In the genomic region with DNA sequence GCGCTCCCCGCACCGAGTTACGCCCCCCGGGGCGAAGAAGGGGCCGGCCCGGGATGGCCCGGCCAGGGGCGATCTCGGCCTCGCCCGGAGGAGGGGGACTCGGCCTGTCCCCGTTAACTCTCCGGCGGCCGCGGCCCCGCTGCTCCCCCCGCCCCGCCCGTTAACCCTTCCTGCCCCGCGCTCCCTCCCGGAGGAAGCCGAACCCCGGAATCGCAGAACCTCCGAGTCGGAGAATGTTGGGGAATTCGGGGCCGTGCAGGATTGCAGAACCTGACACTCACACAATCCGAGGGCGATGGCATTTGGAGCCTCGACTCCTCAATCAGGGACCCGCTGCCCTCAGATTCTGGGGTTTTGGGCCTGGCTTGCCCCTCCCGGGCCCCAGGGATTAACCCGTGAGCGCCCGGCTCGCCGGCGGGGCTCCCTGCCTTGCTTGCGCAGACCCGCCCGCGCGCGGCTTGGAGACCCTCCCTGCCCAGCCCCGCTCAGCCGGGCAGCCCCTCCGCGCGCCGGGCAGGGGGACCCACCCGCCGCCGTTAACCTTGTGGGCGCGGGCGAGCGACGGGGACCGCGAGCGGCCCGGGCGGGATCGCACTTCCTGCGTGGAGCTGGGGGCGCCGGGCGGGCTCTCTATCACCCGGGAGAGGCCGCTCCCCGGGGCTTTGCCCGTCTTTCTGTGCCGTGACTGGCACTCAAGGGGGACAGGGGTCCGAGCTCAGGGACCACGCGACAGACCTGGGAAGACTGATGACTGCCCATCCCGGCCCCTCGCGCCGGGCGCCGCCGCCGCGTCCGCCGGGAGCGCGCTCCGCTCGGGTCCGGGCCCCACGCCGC, we compare ENCODE assay signal across 1 cellular context.
TF ChIP-seq lines count a peak whose summit lies in the region.

No MANE protein-coding gene starts in this region.

TF ChIP-seq in HEK293, 187 proteins besides CTCF, POLR2A, EP300 and RAD21 (continued from another document):
- TF ChIP-seq, protein P1, sequence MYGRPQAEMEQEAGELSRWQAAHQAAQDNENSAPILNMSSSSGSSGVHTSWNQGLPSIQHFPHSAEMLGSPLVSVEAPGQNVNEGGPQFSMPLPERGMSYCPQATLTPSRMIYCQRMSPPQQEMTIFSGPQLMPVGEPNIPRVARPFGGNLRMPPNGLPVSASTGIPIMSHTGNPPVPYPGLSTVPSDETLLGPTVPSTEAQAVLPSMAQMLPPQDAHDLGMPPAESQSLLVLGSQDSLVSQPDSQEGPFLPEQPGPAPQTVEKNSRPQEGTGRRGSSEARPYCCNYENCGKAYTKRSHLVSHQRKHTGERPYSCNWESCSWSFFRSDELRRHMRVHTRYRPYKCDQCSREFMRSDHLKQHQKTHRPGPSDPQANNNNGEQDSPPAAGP (tag by site-specific recombination; IDR thresholded peaks at IDR 0.05): peak; percentile 97; the same call in 1 of the 2 replicates
- TF ChIP-seq ZNF660 (tag by site-specific recombination; IDR thresholded peaks at IDR 0.05) (0 out of 2 replicates have a peak, but pooled peaks have one; percentile 12), ZNF335 (tag by site-specific recombination; conservative IDR thresholded peaks at IDR 0.05) (peak; percentile 67; the same call in 1 of the 2 replicates), ZBTB20 (tag by site-specific recombination; IDR thresholded peaks at IDR 0.05) (peak; percentile 97), ZFP69B (tag by site-specific recombination; IDR thresholded peaks at IDR 0.05) (0 out of 2 replicates have a peak, but pooled peaks have one; percentile 29), KLF1 (tag by site-specific recombination; IDR thresholded peaks at IDR 0.05) (peak; percentile 30; the same call in 1 of the 2 replicates), ZBTB48 (tag by site-specific recombination; IDR thresholded peaks at IDR 0.05) (peak; percentile 65; the same call in 1 of the 2 replicates), ZNF677 (tag by site-specific recombination; IDR thresholded peaks at IDR 0.05) (no peak), ZNF558 (tag by site-specific recombination; IDR thresholded peaks at IDR 0.05) (no peak), GLIS1 (tag by site-specific recombination; IDR thresholded peaks at IDR 0.05) (peak; percentile 20; the same call in 1 of the 2 replicates), ZBTB26 (tag by site-specific recombination; optimal IDR thresholded peaks at IDR 0.05) (peak; percentile 70), ZEB2 (tag by site-specific recombination; IDR thresholded peaks at IDR 0.05) (0 out of 2 replicates have a peak, but pooled peaks have one; percentile 39), ZBTB17 (tag by site-specific recombination; IDR thresholded peaks at IDR 0.05) (peak; percentile 33; the same call in 1 of the 2 replicates), ZNF785 (tag by site-specific recombination; IDR thresholded peaks at IDR 0.05) (no peak), SCRT2 (tag by site-specific recombination; IDR thresholded peaks at IDR 0.05) (0 out of 2 replicates have a peak, but pooled peaks have one; percentile 24), ZNF600 (tag by site-specific recombination; IDR thresholded peaks at IDR 0.05) (peak; percentile 52; the same call in 1 of the 2 replicates)
- TF ChIP-seq, protein P2, sequence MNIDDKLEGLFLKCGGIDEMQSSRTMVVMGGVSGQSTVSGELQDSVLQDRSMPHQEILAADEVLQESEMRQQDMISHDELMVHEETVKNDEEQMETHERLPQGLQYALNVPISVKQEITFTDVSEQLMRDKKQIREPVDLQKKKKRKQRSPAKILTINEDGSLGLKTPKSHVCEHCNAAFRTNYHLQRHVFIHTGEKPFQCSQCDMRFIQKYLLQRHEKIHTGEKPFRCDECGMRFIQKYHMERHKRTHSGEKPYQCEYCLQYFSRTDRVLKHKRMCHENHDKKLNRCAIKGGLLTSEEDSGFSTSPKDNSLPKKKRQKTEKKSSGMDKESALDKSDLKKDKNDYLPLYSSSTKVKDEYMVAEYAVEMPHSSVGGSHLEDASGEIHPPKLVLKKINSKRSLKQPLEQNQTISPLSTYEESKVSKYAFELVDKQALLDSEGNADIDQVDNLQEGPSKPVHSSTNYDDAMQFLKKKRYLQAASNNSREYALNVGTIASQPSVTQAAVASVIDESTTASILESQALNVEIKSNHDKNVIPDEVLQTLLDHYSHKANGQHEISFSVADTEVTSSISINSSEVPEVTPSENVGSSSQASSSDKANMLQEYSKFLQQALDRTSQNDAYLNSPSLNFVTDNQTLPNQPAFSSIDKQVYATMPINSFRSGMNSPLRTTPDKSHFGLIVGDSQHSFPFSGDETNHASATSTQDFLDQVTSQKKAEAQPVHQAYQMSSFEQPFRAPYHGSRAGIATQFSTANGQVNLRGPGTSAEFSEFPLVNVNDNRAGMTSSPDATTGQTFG (tag by site-specific recombination; IDR thresholded peaks at IDR 0.05; ENCODE audit: borderline replicate concordance): no peak
- TF ChIP-seq, protein P3, sequence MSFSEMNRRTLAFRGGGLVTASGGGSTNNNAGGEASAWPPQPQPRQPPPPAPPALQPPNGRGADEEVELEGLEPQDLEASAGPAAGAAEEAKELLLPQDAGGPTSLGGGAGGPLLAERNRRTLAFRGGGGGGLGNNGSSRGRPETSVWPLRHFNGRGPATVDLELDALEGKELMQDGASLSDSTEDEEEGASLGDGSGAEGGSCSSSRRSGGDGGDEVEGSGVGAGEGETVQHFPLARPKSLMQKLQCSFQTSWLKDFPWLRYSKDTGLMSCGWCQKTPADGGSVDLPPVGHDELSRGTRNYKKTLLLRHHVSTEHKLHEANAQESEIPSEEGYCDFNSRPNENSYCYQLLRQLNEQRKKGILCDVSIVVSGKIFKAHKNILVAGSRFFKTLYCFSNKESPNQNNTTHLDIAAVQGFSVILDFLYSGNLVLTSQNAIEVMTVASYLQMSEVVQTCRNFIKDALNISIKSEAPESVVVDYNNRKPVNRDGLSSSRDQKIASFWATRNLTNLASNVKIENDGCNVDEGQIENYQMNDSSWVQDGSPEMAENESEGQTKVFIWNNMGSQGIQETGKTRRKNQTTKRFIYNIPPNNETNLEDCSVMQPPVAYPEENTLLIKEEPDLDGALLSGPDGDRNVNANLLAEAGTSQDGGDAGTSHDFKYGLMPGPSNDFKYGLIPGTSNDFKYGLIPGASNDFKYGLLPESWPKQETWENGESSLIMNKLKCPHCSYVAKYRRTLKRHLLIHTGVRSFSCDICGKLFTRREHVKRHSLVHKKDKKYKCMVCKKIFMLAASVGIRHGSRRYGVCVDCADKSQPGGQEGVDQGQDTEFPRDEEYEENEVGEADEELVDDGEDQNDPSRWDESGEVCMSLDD (tag by site-specific recombination; IDR thresholded peaks at IDR 0.05): peak; percentile 76
